Comparison of ENCODE assay signal across 12 cellular contexts in genomic region chr22:19619144-19620009, GRCh38.
DNase-seq lines count a peak whose midpoint lies in the region; ATAC-seq and TF ChIP-seq lines count a peak whose summit lies in the region.
"Had no signal": no experiment of that assay in that cellular context is flagged by ENCODE, and none has a peak within 500 bp of the region (broad histone marks: within the 10 kb centered on the region; RNA-seq: fewer than 3 reads in every experiment).

No MANE protein-coding gene starts in this region.

- H4K20me1 ChIP-seq in DOHH2 (ENCODE audit: control insufficient read depth, insufficient read depth, low read depth, low read length): no peaks in the 10 kb centered on the region
- no peaks in the 10 kb centered on the region for H4K20me1 ChIP-seq in OCI-LY1 (ENCODE audit: insufficient read depth, low read length)

- H3K36me3 ChIP-seq in DOHH2 (ENCODE audit: control insufficient read depth, low read length): no peaks in the 10 kb centered on the region
- no peaks in the 10 kb centered on the region for H3K36me3 ChIP-seq in OCI-LY1 (ENCODE audit: insufficient read depth, low read length)
- H3K36me3 ChIP-seq in ovary: no peaks in the 10 kb centered on the region
- no peaks in the 10 kb centered on the region for H3K36me3 ChIP-seq in breast epithelium

- H3K9me3 ChIP-seq in DOHH2 (ENCODE audit: control insufficient read depth, insufficient read depth, low read length) (no peaks in the 10 kb centered on the region), OCI-LY1 (ENCODE audit: low read length) (no peaks in the 10 kb centered on the region), ovary (no peaks in the 10 kb centered on the region), breast epithelium (no peaks in the 10 kb centered on the region)

- H3K79me2 ChIP-seq in DOHH2 (ENCODE audit: control insufficient read depth, low read length) (no peaks in the 10 kb centered on the region), OCI-LY1 (ENCODE audit: insufficient read depth, low read length) (no peaks in the 10 kb centered on the region)

- no peaks in the 10 kb centered on the region for H3K36me3 Mint-ChIP-seq in activated naive CD8-positive, alpha-beta T cell treated with anti-CD3 and anti-CD28 coated beads for 36 hours

- no peak for TF ChIP-seq EP300 in ovary (IDR thresholded peaks at IDR 0.05)

- no peaks in the 10 kb centered on the region for H3K27me3 Mint-ChIP-seq in activated naive CD8-positive, alpha-beta T cell treated with anti-CD3 and anti-CD28 coated beads for 36 hours

- 45 to 54% (median 46%) methylated on average over 8 of the region's 8 CpGs for whole genome bisulfite sequencing in ovary, 3 donors

- TF ChIP-seq CTCF in DOHH2 (IDR thresholded peaks at IDR 0.05; ENCODE audit: low read depth, low read length, poor library complexity, severe bottlenecking) (no peak), OCI-LY1 (IDR thresholded peaks at IDR 0.05; ENCODE audit: low read length) (no peak), ovary (IDR thresholded peaks at IDR 0.05) (no peak), breast epithelium (IDR thresholded peaks at IDR 0.05) (no peak)

- H3K27ac ChIP-seq in DOHH2 (ENCODE audit: low read depth, low read length) (peak overlapping the region; percentile 74), OCI-LY1 (ENCODE audit: low read depth, low read length, poor library complexity, severe bottlenecking) (no peak overlapping the region), ovary (no peak overlapping the region), breast epithelium (no peak overlapping the region)

- H3K4me2 ChIP-seq in DOHH2 (ENCODE audit: low read length): peak overlapping the region; percentile 81
- H3K4me2 ChIP-seq in OCI-LY1 (ENCODE audit: low read length): peak overlapping the region; percentile 35; the same call in 1 of the 2 replicates

- H3K27ac Mint-ChIP-seq in activated naive CD8-positive, alpha-beta T cell treated with anti-CD3 and anti-CD28 coated beads for 36 hours: no peak overlapping the region

- ATAC-seq in GM18861 (IDR thresholded peaks at IDR 0.05; ENCODE audit: unreplicated experiment) (peak; percentile 49), HG02798 (IDR thresholded peaks at IDR 0.05; ENCODE audit: poor library complexity, unreplicated experiment) (peak; percentile 53), HG02571 (IDR thresholded peaks at IDR 0.05; ENCODE audit: unreplicated experiment) (no peak)

- no peak for TF ChIP-seq POLR2A in ovary (IDR thresholded peaks at IDR 0.05)
- TF ChIP-seq POLR2A in breast epithelium (IDR thresholded peaks at IDR 0.05): no peak

- H3K9me3 Mint-ChIP-seq in activated naive CD8-positive, alpha-beta T cell treated with anti-CD3 and anti-CD28 coated beads for 36 hours: no peaks in the 10 kb centered on the region

- intact Hi-C loops in ovary (cut with DNase I): loop anchor here in 1 of 4 donors (10.0 kb wide), 1 partner anchor 665 kb away; no protein-coding TSS in a partner anchor
- intact Hi-C loops in breast epithelium (cut with DNase I; ENCODE audit: low total_unique reads): loop anchor here (10.0 kb wide), 1 partner anchor 95 kb away; the partner anchor contains the start of gene CLDN5

- H2AFZ ChIP-seq in OCI-LY1 (ENCODE audit: low read length): no peak overlapping the region

- DNase-seq in ovary (no peak), breast epithelium (ENCODE audit: low spot score in 2 of 2) (no peak)
- DNase-seq in activated naive CD8-positive, alpha-beta T cell treated with anti-CD3 and anti-CD28 coated beads for 36 hours: no peak
- DNase-seq: activated CD8-positive, alpha-beta memory T cell treated with anti-CD3 and anti-CD28 coated beads for 24 hours; NCI-H526; stimulated activated CD8-positive, alpha-beta memory T cell treated with anti-CD3 and anti-CD28 coated beads, Interleukin-4, amount 100 ng/mL, for 48 hours had no signal

- peak overlapping the region; percentile 62 for H3K4me3 ChIP-seq in DOHH2 (ENCODE audit: low read length)
- H3K4me3 ChIP-seq in OCI-LY1 (ENCODE audit: low read depth, low read length, poor library complexity, severe bottlenecking): no peak overlapping the region
- H3K4me3 ChIP-seq in ovary: no peak overlapping the region
- H3K4me3 ChIP-seq in breast epithelium: no peak overlapping the region
- H3K4me3 ChIP-seq: skin epidermis had no signal

- H3F3A ChIP-seq in DOHH2 (ENCODE audit: control insufficient read depth, insufficient read depth) (peaks cover 7% of the 10 kb centered on the region; the same call in 1 of the 2 replicates), OCI-LY1 (ENCODE audit: insufficient read depth, low read length) (no peaks in the 10 kb centered on the region)

- H3K9ac ChIP-seq in OCI-LY1 (ENCODE audit: low read length): no peak overlapping the region

- H3K9me2 ChIP-seq in DOHH2 (replicated peaks; ENCODE audit: control insufficient read depth, low read length) (no peaks in the 10 kb centered on the region), OCI-LY1 (ENCODE audit: low read depth, low read length) (no peaks in the 10 kb centered on the region)

- H3K4me3 Mint-ChIP-seq in activated naive CD8-positive, alpha-beta T cell treated with anti-CD3 and anti-CD28 coated beads for 36 hours: no peak overlapping the region

- H3K4me1 ChIP-seq in DOHH2 (ENCODE audit: control insufficient read depth, low read length): peaks cover 69% of the 10 kb centered on the region
- H3K4me1 ChIP-seq in OCI-LY1 (ENCODE audit: insufficient read depth, low read length, severe bottlenecking): peaks cover 23% of the 10 kb centered on the region
- H3K4me1 ChIP-seq in ovary (ENCODE audit: insufficient read depth): no peaks in the 10 kb centered on the region
- no peaks in the 10 kb centered on the region for H3K4me1 ChIP-seq in breast epithelium

- peaks cover 15% of the 10 kb centered on the region for H3K4me1 Mint-ChIP-seq in activated naive CD8-positive, alpha-beta T cell treated with anti-CD3 and anti-CD28 coated beads for 36 hours

- 0 out of 2 replicates have a peak, but pooled peaks cover 2% of the 10 kb centered on the region for H3K27me3 ChIP-seq in DOHH2 (ENCODE audit: control insufficient read depth, low read length)
- H3K27me3 ChIP-seq in OCI-LY1 (ENCODE audit: insufficient read depth, low read length): peaks cover 5% of the 10 kb centered on the region; the same call in 1 of the 2 replicates
- H3K27me3 ChIP-seq in ovary: no peaks in the 10 kb centered on the region
- no peaks in the 10 kb centered on the region for H3K27me3 ChIP-seq in breast epithelium
